ENCODE assay signal across 15 cellular contexts in the genomic region with DNA sequence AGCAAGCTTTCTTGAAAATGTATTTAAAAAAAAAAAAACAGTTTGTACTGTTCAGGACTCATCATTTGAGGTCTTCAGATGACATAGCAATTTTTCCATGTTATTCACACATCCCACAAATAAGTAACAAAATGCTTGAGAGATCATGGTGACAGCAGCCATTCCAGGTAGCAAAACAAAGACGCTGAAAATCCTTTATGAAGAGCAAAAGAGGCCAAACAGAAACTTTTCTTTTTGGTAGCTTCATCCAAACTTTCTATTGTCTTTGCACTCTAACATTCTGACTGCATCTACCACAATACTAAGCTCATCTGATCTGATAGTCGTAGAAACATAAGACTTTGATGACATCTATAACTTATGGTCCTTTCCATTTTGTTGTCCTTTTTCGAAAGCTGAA.
A peak's percentile ranks its signal among the peaks of the same experiment; 100 is the strongest.
DNase-seq lines count a peak whose midpoint lies in the region; ATAC-seq, FAIRE-seq and TF ChIP-seq lines count a peak whose summit lies in the region.
"Had no signal": no experiment of that assay in that cellular context is flagged by ENCODE, and none has a peak within 500 bp of the region (broad histone marks: within the 10 kb centered on the region; RNA-seq: fewer than 3 reads in every experiment).

No MANE protein-coding gene starts in this region.

- H3K4me1 ChIP-seq in K562 (replicated peaks in 1 of 2; ENCODE audit: control insufficient read depth in 2 of 2, insufficient read depth in 2 of 2, low read length in 2 of 2) (peaks cover 15 to 37% of the 10 kb centered on the region in 2 experiments), iPS-18a (ENCODE audit: control insufficient read depth, low read depth, low read length) (peaks cover 75% of the 10 kb centered on the region), gastrocnemius medialis (peaks cover 18 to 40% of the 10 kb centered on the region in 2 donors), OCI-LY7 (ENCODE audit: insufficient read depth, low read length, poor library complexity, severe bottlenecking) (peaks cover 5% of the 10 kb centered on the region)

- H3K36me3 Mint-ChIP-seq in endothelial cell (ENCODE audit: low read depth, unreplicated experiment), result peaks cover 25% of the 10 kb centered on the region
- peaks cover 2% of the 10 kb centered on the region for H3K36me3 Mint-ChIP-seq in activated naive CD8-positive, alpha-beta T cell treated with anti-CD3 and anti-CD28 coated beads for 36 hours

- POLR2A ChIA-PET in K562 (lab: Yijun Ruan, JAX), result interaction anchor here (0.6 to 1.9 kb wide), 7 partner anchors 8 to 67 kb away, joined by 3 to 5 read pairs (median 4); no protein-coding TSS in a partner anchor
- POLR2A ChIA-PET in OCI-LY7 (lab: Charles Lee), result interaction anchor here (0.5 to 1.4 kb wide), 4 partner anchors 13 to 499 kb away, joined by 3 to 5 read pairs (median 3); no protein-coding TSS in a partner anchor

- intact Hi-C loops in K562 (cut with micrococcal nuclease), result loop anchor here (5.0 kb wide), 1 partner anchor 63 kb away; no protein-coding TSS in a partner anchor
- intact Hi-C loops in gastrocnemius medialis (cut with DNase I; ENCODE audit: low total_unique reads), result no loop called here
- intact Hi-C loops in OCI-LY7 (cut with micrococcal nuclease; ENCODE audit: unreplicated experiment), result no loop called here

- in situ Hi-C loops in K562 (cut with MboI) (no loop called here), gastrocnemius medialis (cut with MboI; ENCODE audit: low sequenced_read_pairs in 4 of 4) (no loop called here)

- TF ChIP-seq POLR2A in K562 (conservative IDR thresholded peaks at IDR 0.05), result no peak
- no peak for TF ChIP-seq POLR2A in gastrocnemius medialis (IDR thresholded peaks at IDR 0.05)

- BruUV-seq in K562 (replicated peaks; lab: Mats Ljungman, UMichigan), result no TSS peak
- no TSS peak for BruUV-seq in OCI-LY7 (replicated peaks; lab: Mats Ljungman, UMichigan)

- no peaks in the 10 kb centered on the region for H3K9me1 ChIP-seq in K562 (ENCODE audit: control insufficient read depth, insufficient read depth, low read length)

- H3K27me3 Mint-ChIP-seq in endothelial cell (ENCODE audit: unreplicated experiment), result peaks cover 6% of the 10 kb centered on the region
- H3K27me3 Mint-ChIP-seq in activated naive CD8-positive, alpha-beta T cell treated with anti-CD3 and anti-CD28 coated beads for 36 hours, result no peaks in the 10 kb centered on the region
- H3K27me3 Mint-ChIP-seq: stimulated activated naive B cell treated with anti-CD40 and anti-IgM and Interleukin-4, amounts not matched to agents 10 μg/mL and 1 μg/mL and 100 μg/mL, for 72 hours had no signal

- H3K36me3 ChIP-seq in K562 (ENCODE audit: control insufficient read depth, insufficient read depth, low read length), result peaks cover 61% of the 10 kb centered on the region
- H3K36me3 ChIP-seq in iPS-18a (ENCODE audit: control insufficient read depth, low read depth, low read length), result no peaks in the 10 kb centered on the region
- H3K36me3 ChIP-seq in gastrocnemius medialis, result no peaks in the 10 kb centered on the region
- H3K36me3 ChIP-seq in OCI-LY7 (ENCODE audit: insufficient read depth, low read length), result no peaks in the 10 kb centered on the region

- TF ChIP-seq EP300 in K562 (IDR thresholded peaks at IDR 0.05; ENCODE audit: low read length), result no peak

- H2AFZ ChIP-seq in K562 (ENCODE audit: low read depth, low read length) (no peak overlapping the region), OCI-LY7 (ENCODE audit: low read length) (no peak overlapping the region)

- no peaks in the 10 kb centered on the region for H3K9me2 ChIP-seq in OCI-LY7 (ENCODE audit: insufficient read depth, low read length)

- ATAC-seq in K562, result 0 out of 3 replicates have a peak, but pooled peaks have one; percentile 1
- no peak for ATAC-seq in gastrocnemius medialis
- ATAC-seq: stimulated activated naive B cell treated with anti-CD40 and anti-IgM and Interleukin-4, amounts not matched to agents 10 μg/mL and 1 μg/mL and 100 μg/mL, for 72 hours had no signal

- no peaks in the 10 kb centered on the region for H3K27me3 ChIP-seq in K562 (ENCODE audit: control insufficient read depth in 2 of 2, insufficient read depth in 2 of 2, low read length in 2 of 2)
- no peaks in the 10 kb centered on the region for H3K27me3 ChIP-seq in iPS-18a (ENCODE audit: control insufficient read depth, insufficient read depth, low read length)
- H3K27me3 ChIP-seq in gastrocnemius medialis, result no peaks in the 10 kb centered on the region

- peak overlapping the region; percentile 34 for H3K4me2 ChIP-seq in K562 (ENCODE audit: insufficient read depth, low read length)
- no peak overlapping the region for H3K4me2 ChIP-seq in OCI-LY7 (ENCODE audit: low read length)

- CTCF ChIA-PET in K562 (lab: Yijun Ruan, JAX; ENCODE audit: low intra/inter-chr PET ratio) (no interaction called here), OCI-LY7 (lab: Charles Lee; ENCODE audit: unreplicated experiment) (no interaction called here)

- H3K9me3 ChIP-seq in K562 (replicated peaks; ENCODE audit: control insufficient read depth, insufficient read depth, low read depth, low read length), result no peaks in the 10 kb centered on the region
- H3K9me3 ChIP-seq in iPS-18a (ENCODE audit: control insufficient read depth, low read depth, low read length), result no peaks in the 10 kb centered on the region
- no peaks in the 10 kb centered on the region for H3K9me3 ChIP-seq in gastrocnemius medialis
- H3K9me3 ChIP-seq in OCI-LY7 (ENCODE audit: low read length), result no peaks in the 10 kb centered on the region

- 8% methylated on average over 3 of the region's 3 CpGs for whole genome bisulfite sequencing in K562 (ENCODE audit: insufficient coverage, low coverage, missing lambda C conversion rate)

- H3K9ac ChIP-seq in K562 (ENCODE audit: insufficient read depth in 1 of 2, low read depth in 2 of 2, low read length in 2 of 2) (peak overlapping the region in 1 of 2 experiments; percentile 4; a peak in 1 of 4 replicates), iPS-18a (ENCODE audit: low read length) (peak overlapping the region; percentile 33)

- H3K27ac Mint-ChIP-seq in endothelial cell (ENCODE audit: unreplicated experiment), result no peak overlapping the region
- no peak overlapping the region for H3K27ac Mint-ChIP-seq in activated naive CD8-positive, alpha-beta T cell treated with anti-CD3 and anti-CD28 coated beads for 36 hours
- H3K27ac Mint-ChIP-seq: stimulated activated naive B cell treated with anti-CD40 and anti-IgM and Interleukin-4, amounts not matched to agents 10 μg/mL and 1 μg/mL and 100 μg/mL, for 72 hours had no signal

- H3K27ac ChIP-seq in K562 (ENCODE audit: extremely low read depth, low read depth, low read length) (peak overlapping the region; percentile 37; the same call in 1 of the 3 replicates), iPS-18a (ENCODE audit: low read length) (peak overlapping the region; percentile 10), gastrocnemius medialis (peak overlapping the region in 3 of 4 donors; percentile 8 to 47 (median 33)), OCI-LY7 (ENCODE audit: low read depth, low read length, poor library complexity, severe bottlenecking) (no peak overlapping the region)

- no peaks in the 10 kb centered on the region for H3K9me3 Mint-ChIP-seq in endothelial cell (ENCODE audit: unreplicated experiment)
- H3K9me3 Mint-ChIP-seq in activated naive CD8-positive, alpha-beta T cell treated with anti-CD3 and anti-CD28 coated beads for 36 hours, result no peaks in the 10 kb centered on the region

- TF ChIP-seq CTCF in K562 (IDR thresholded peaks at IDR 0.05 in 2 of 3, conservative IDR thresholded peaks at IDR 0.05 in 1 of 3; ENCODE audit: insufficient read depth in 2 of 3, low read depth in 1 of 3, low read length in 3 of 3), result no peak
- no peak for TF ChIP-seq CTCF in gastrocnemius medialis (IDR thresholded peaks at IDR 0.05 in 4 of 5, conservative IDR thresholded peaks at IDR 0.05 in 1 of 5)
- TF ChIP-seq CTCF in OCI-LY7 (conservative IDR thresholded peaks at IDR 0.05; ENCODE audit: low read length), result no peak
- TF ChIP-seq CTCF in endothelial cell (IDR thresholded peaks at IDR 0.05; ENCODE audit: unreplicated experiment), result no peak

- DNase-seq in GM18507 (ENCODE audit: extremely low spot score, insufficient read length, low read depth), result no peak
- no peak for DNase-seq in K562 (ENCODE audit: extremely low read depth in 1 of 4, low spot score in 3 of 4)
- no peak for DNase-seq in gastrocnemius medialis
- no peak for DNase-seq in OCI-LY7 (ENCODE audit: low spot score)
- DNase-seq in AG08395 (ENCODE audit: low spot score), result no peak
- DNase-seq in endothelial cell (ENCODE audit: low spot score), result no peak
- DNase-seq in activated naive CD8-positive, alpha-beta T cell treated with anti-CD3 and anti-CD28 coated beads for 36 hours, result no peak
- DNase-seq: activated T-cell treated with anti-CD3 and anti-CD28 coated beads for 4 hours; effector CD4-positive, alpha-beta T cell; EL; GOT3; stimulated activated CD4-positive, alpha-beta T cell treated with anti-CD3 and anti-CD28 coated beads, Interleukin-4, amount 100 ng/mL, for 24 hours; stimulated activated naive B cell treated with anti-CD40 and anti-IgM and Interleukin-4, amounts not matched to agents 10 μg/mL and 1 μg/mL and 100 μg/mL, for 72 hours had no signal

- H3K4me3 Mint-ChIP-seq in endothelial cell (ENCODE audit: unreplicated experiment), result no peak overlapping the region
- H3K4me3 Mint-ChIP-seq in activated naive CD8-positive, alpha-beta T cell treated with anti-CD3 and anti-CD28 coated beads for 36 hours, result no peak overlapping the region
- H3K4me3 Mint-ChIP-seq: stimulated activated naive B cell treated with anti-CD40 and anti-IgM and Interleukin-4, amounts not matched to agents 10 μg/mL and 1 μg/mL and 100 μg/mL, for 72 hours had no signal

- TF ChIP-seq RAD21 in K562 (CRISPR knock-in tag; conservative IDR thresholded peaks at IDR 0.05 in 1 of 2, IDR thresholded peaks at IDR 0.05 in 1 of 2), result no peak

- peak; percentile 26 for FAIRE-seq in GM18507 (lab: Jason Lieb, UNC)
- peak; percentile 48 for FAIRE-seq in K562 (lab: Jason Lieb, UNC)

- H3K79me2 ChIP-seq in K562 (ENCODE audit: control insufficient read depth, insufficient read depth, low read length), result peaks cover 98% of the 10 kb centered on the region
- H3K79me2 ChIP-seq in OCI-LY7 (ENCODE audit: insufficient read depth, low read depth, low read length), result no peaks in the 10 kb centered on the region

- H3K4me1 Mint-ChIP-seq in endothelial cell (ENCODE audit: unreplicated experiment), result peaks cover 36% of the 10 kb centered on the region
- H3K4me1 Mint-ChIP-seq in activated naive CD8-positive, alpha-beta T cell treated with anti-CD3 and anti-CD28 coated beads for 36 hours, result peaks cover 9% of the 10 kb centered on the region

- H4K20me1 ChIP-seq in K562 (replicated peaks; ENCODE audit: control insufficient read depth, insufficient read depth, low read length) (no peaks in the 10 kb centered on the region), OCI-LY7 (ENCODE audit: insufficient read depth, low read length) (no peaks in the 10 kb centered on the region)

- no peak overlapping the region for H3K4me3 ChIP-seq in K562
- H3K4me3 ChIP-seq in iPS-18a (ENCODE audit: low read length), result peak overlapping the region; percentile 19
- no peak overlapping the region for H3K4me3 ChIP-seq in gastrocnemius medialis
- no peak overlapping the region for H3K4me3 ChIP-seq in OCI-LY7 (ENCODE audit: low read depth, low read length, poor library complexity, severe bottlenecking)
- H3K4me3 ChIP-seq: lung had no signal

TF ChIP-seq in K562, 482 proteins besides CTCF, POLR2A, EP300 and RAD21 (continues in another document):
- TF ChIP-seq SOX6 (IDR thresholded peaks at IDR 0.05), result peak; percentile 66
- TF ChIP-seq C11orf30 (IDR thresholded peaks at IDR 0.05; ENCODE audit: low read depth), result peak; percentile 62; the same call in 1 of the 2 replicates
